ENCODE assay signal across 9 cellular contexts in genomic region chr7:130998993-130999602, GRCh38.
DNase-seq lines count a peak whose midpoint lies in the region; ATAC-seq and TF ChIP-seq lines count a peak whose summit lies in the region.
"Had no signal": no experiment of that assay in that cellular context is flagged by ENCODE, and none has a peak within 500 bp of the region (broad histone marks: within the 10 kb centered on the region; RNA-seq: fewer than 3 reads in every experiment).

No MANE protein-coding gene starts in this region.

- peak overlapping the region; percentile 62 for H4K8ac ChIP-seq in trophoblast cell (ENCODE audit: low read depth, low read length)

- no peaks in the 10 kb centered on the region for H3F3A ChIP-seq in PC-3 (ENCODE audit: low read length, unreplicated experiment)

- POLR2A ChIA-PET in PC-3 (lab: Charles Lee; ENCODE audit: unreplicated experiment), result no interaction called here

- peak; percentile 52 for DNase-seq in Daoy (ENCODE audit: low read depth)
- DNase-seq in PC-3, result peak; percentile 66
- peak; percentile 82 for DNase-seq in choroid plexus epithelial cell (ENCODE audit: low read depth)
- DNase-seq in trophoblast cell, result no peak
- no peak for DNase-seq in DMS 273 (lab: John Stamatoyannopoulos, UW; ENCODE audit: unreplicated experiment)
- DNase-seq in mucosa of descending colon, result no peak
- DNase-seq in medulla oblongata (ENCODE audit: extremely low spot score), result no peak
- DNase-seq: activated CD4-positive, alpha-beta T cell treated with anti-CD3 and anti-CD28 coated beads for 1 hour had no signal

- H3K27ac ChIP-seq in PC-3 (ENCODE audit: low read length) (no peak overlapping the region), trophoblast cell (ENCODE audit: low read depth, low read length) (no peak overlapping the region)

- CTCF ChIA-PET in PC-3 (lab: Charles Lee), result interaction anchor here (0.6 kb wide), 1 partner anchor 52 kb away, joined by 5 read pairs; no protein-coding TSS in a partner anchor

- H3K4me2 ChIP-seq in PC-3 (ENCODE audit: low read length) (0 out of 2 replicates have a peak overlapping the region, but pooled peaks have one; percentile 3), trophoblast cell (ENCODE audit: low read length) (no peak overlapping the region)

- peak overlapping the region; percentile 3 for H2BK5ac ChIP-seq in trophoblast cell (ENCODE audit: low read depth, low read length, poor library complexity)

- no TSS peak for BruUV-seq in PC-3 (replicated peaks; lab: Mats Ljungman, UMichigan)

- peak overlapping the region; percentile 19 for H4K91ac ChIP-seq in trophoblast cell (ENCODE audit: low read depth, low read length)

- no peaks in the 10 kb centered on the region for H4K20me1 ChIP-seq in PC-3 (ENCODE audit: low read length)

- H3K18ac ChIP-seq in trophoblast cell (ENCODE audit: low read length), result no peak overlapping the region

- H3K14ac ChIP-seq in trophoblast cell (ENCODE audit: low read length), result no peak overlapping the region

- H2BK120ac ChIP-seq in trophoblast cell (ENCODE audit: insufficient read depth, low read length, poor library complexity), result peak overlapping the region; percentile 46

- peaks cover 7% of the 10 kb centered on the region; the same call in 1 of the 2 replicates for H3K36me3 ChIP-seq in PC-3 (ENCODE audit: low read depth, low read length)
- H3K36me3 ChIP-seq in trophoblast cell (ENCODE audit: control insufficient read depth in 1 of 2, insufficient read depth in 2 of 2, low read length in 2 of 2), result no peaks in the 10 kb centered on the region
- H3K36me3 ChIP-seq in mucosa of descending colon (ENCODE audit: low read depth), result no peaks in the 10 kb centered on the region

- no peaks in the 10 kb centered on the region for H3K9me2 ChIP-seq in PC-3 (replicated peaks; ENCODE audit: low read length)

- H3K23ac ChIP-seq in trophoblast cell (ENCODE audit: low read length), result no peak overlapping the region

- H4K12ac ChIP-seq in trophoblast cell (ENCODE audit: low read depth, low read length), result no peak overlapping the region

- WGBS in trophoblast cell (ENCODE audit: extremely low coverage, insufficient coverage, insufficient read length), result no CpG with 5 or more reads among the region's 3 CpGs

- peaks cover 35% of the 10 kb centered on the region for H3K79me2 ChIP-seq in PC-3 (ENCODE audit: low read length)
- H3K79me2 ChIP-seq in trophoblast cell (ENCODE audit: control insufficient read depth, insufficient read depth, low read length, poor library complexity), result no peaks in the 10 kb centered on the region

- TF ChIP-seq CTCF in PC-3 (conservative IDR thresholded peaks at IDR 0.05; ENCODE audit: low read depth, low read length), result no peak
- no peak for TF ChIP-seq CTCF in choroid plexus epithelial cell (conservative IDR thresholded peaks at IDR 0.05; ENCODE audit: low read depth, low read length)
- no peak for TF ChIP-seq CTCF in mucosa of descending colon (IDR thresholded peaks at IDR 0.05)

- H3K9ac ChIP-seq in PC-3 (ENCODE audit: low read length) (no peak overlapping the region), trophoblast cell (ENCODE audit: low read length) (no peak overlapping the region)

- ATAC-seq in PC-3, result peak; percentile 20
- no peak for ATAC-seq in mucosa of descending colon
- ATAC-seq in HG03139 (IDR thresholded peaks at IDR 0.05; ENCODE audit: unreplicated experiment), result no peak

- intact Hi-C loops in PC-3 (cut with micrococcal nuclease), result loop anchor here (5.0 kb wide), 2 partner anchors 43 to 97 kb away; no protein-coding TSS in a partner anchor
- intact Hi-C loops in mucosa of descending colon (cut with DNase I, micrococcal nuclease), result no loop called here

- H3K9me3 ChIP-seq in PC-3 (ENCODE audit: low read length) (0 out of 2 replicates have a peak, but pooled peaks cover 4% of the 10 kb centered on the region), trophoblast cell (ENCODE audit: insufficient read depth, low read depth, low read length) (no peaks in the 10 kb centered on the region), mucosa of descending colon (no peaks in the 10 kb centered on the region)

- H3K27me3 ChIP-seq in PC-3 (ENCODE audit: low read length) (no peaks in the 10 kb centered on the region), trophoblast cell (ENCODE audit: insufficient read depth, low read length) (no peaks in the 10 kb centered on the region)

- H3K4me3 ChIP-seq in PC-3 (ENCODE audit: low read length) (no peak overlapping the region), choroid plexus epithelial cell (ENCODE audit: low read depth, low read length) (no peak overlapping the region), trophoblast cell (ENCODE audit: low read depth, low read length) (no peak overlapping the region), mucosa of descending colon (no peak overlapping the region)

- H2AK5ac ChIP-seq in trophoblast cell (ENCODE audit: low read length), result no peak overlapping the region

- no peak overlapping the region for H3K4ac ChIP-seq in trophoblast cell (ENCODE audit: low read depth, low read length)

- H2AFZ ChIP-seq in PC-3 (ENCODE audit: low read length) (no peak overlapping the region), trophoblast cell (ENCODE audit: insufficient read depth, low read length, poor library complexity) (peak overlapping the region; percentile 3)

- H3K4me1 ChIP-seq in PC-3 (ENCODE audit: insufficient read depth, low read length), result peaks cover 46% of the 10 kb centered on the region
- peaks cover 3 to 6% of the 10 kb centered on the region in 2 experiments for H3K4me1 ChIP-seq in trophoblast cell (ENCODE audit: control insufficient read depth in 1 of 2, insufficient read depth in 2 of 2, low read length in 2 of 2)
- H3K4me1 ChIP-seq in mucosa of descending colon (ENCODE audit: low read depth), result peaks cover 64% of the 10 kb centered on the region

- H3K79me1 ChIP-seq in trophoblast cell (ENCODE audit: low read length), result peaks cover 5% of the 10 kb centered on the region

- H2BK12ac ChIP-seq in trophoblast cell (ENCODE audit: low read length), result peak overlapping the region; percentile 12

Comparison
In these comparisons a context has a peak if more than half of its experiments do, and no peak if none do; other contexts are left out.
1. DNase-seq: peak in Daoy (single experiment), PC-3 (single experiment) and choroid plexus epithelial cell (single experiment); none in trophoblast cell (0 of 2), DMS 273 (single experiment), mucosa of descending colon (0 of 3) and medulla oblongata (single experiment).